ENCODE assay signal across 25 cellular contexts in genomic region chr4:137253949-137254348, GRCh38.
DNase-seq lines count a peak whose midpoint lies in the region; FAIRE-seq and TF ChIP-seq lines count a peak whose summit lies in the region.
"Had no signal": no experiment of that assay in that cellular context is flagged by ENCODE, and none has a peak within 500 bp of the region (broad histone marks: within the 10 kb centered on the region; RNA-seq: fewer than 3 reads in every experiment).

No MANE protein-coding gene starts in this region.

- POLR2A ChIA-PET in AG04450 (lab: Yijun Ruan, JAX): no interaction called here

- H3K4me3 ChIP-seq in AG04450 (ENCODE audit: low read depth, low read length): no peak overlapping the region
- no peak overlapping the region for H3K4me3 ChIP-seq in choroid plexus epithelial cell (ENCODE audit: low read depth, low read length)
- H3K4me3 ChIP-seq: adrenal gland, MG63, smooth muscle cell, stomach, upper lobe of right lung had no signal

- DNase-seq in AG04450 (ENCODE audit: low read depth, low spot score): peak; percentile 30
- peak; percentile 50 for DNase-seq in HT1080 (ENCODE audit: low read depth)
- DNase-seq in choroid plexus epithelial cell (ENCODE audit: low read depth): peak; percentile 70
- peak; percentile 64 for DNase-seq in iris pigment epithelial cell (ENCODE audit: low read depth)
- DNase-seq in HK-2 (ENCODE audit: unreplicated experiment): no peak
- no peak for DNase-seq in nucleus accumbens (lab: John Stamatoyannopoulos, UW)
- no peak for DNase-seq in H54 (ENCODE audit: insufficient read length, low spot score)
- no peak for DNase-seq in activated CD4-positive, alpha-beta T cell treated with anti-CD3 and anti-CD28 coated beads, Interleukin-2, amount 50 U/mL, for 4 hours
- DNase-seq: activated CD4-positive, alpha-beta T cell treated with anti-CD3 and anti-CD28 coated beads for 48 hours; adrenal gland; CD4-positive, alpha-beta memory T cell; DMS53; effector CD8-positive, alpha-beta T cell; foreskin melanocyte; left colon; MG63; NCI-H1436; NCI-H69; SHP77; stimulated activated CD4-positive, alpha-beta T cell treated with anti-CD3 and anti-CD28 coated beads, Interleukin-4, amount 100 ng/mL, for 24 hours; stomach; T-cell; upper lobe of right lung had no signal

- no peaks in the 10 kb centered on the region for H3K9me3 ChIP-seq in AG04450 (ENCODE audit: control insufficient read depth, insufficient read depth, low read length)
- H3K9me3 ChIP-seq: adrenal gland, MG63, upper lobe of right lung had no signal

- H3K27ac ChIP-seq in AG04450 (ENCODE audit: low read depth, low read length): no peak overlapping the region
- H3K27ac ChIP-seq: adrenal gland, stomach, upper lobe of right lung had no signal

- TF ChIP-seq POLR2A in H54 (IDR thresholded peaks at IDR 0.05; ENCODE audit: low read depth, low read length): no peak

- TF ChIP-seq CTCF in AG04450 (IDR thresholded peaks at IDR 0.05; ENCODE audit: low read depth, low read length) (no peak), choroid plexus epithelial cell (conservative IDR thresholded peaks at IDR 0.05; ENCODE audit: low read depth, low read length) (no peak)

- no peaks in the 10 kb centered on the region for H3K27me3 ChIP-seq in AG04450 (ENCODE audit: control insufficient read depth, insufficient read depth, low read length)
- H3K27me3 ChIP-seq: adrenal gland, MG63, stomach, upper lobe of right lung had no signal

- CTCF ChIA-PET in AG04450 (lab: Charles Lee): no interaction called here

- FAIRE-seq in H54 (lab: Jason Lieb, UNC): no peak
- FAIRE-seq: A204.1 had no signal

Comparison
In these comparisons a context has a peak if more than half of its experiments do, and no peak if none do; other contexts are left out.
1. DNase-seq: peak in AG04450 (single experiment), HT1080 (single experiment), choroid plexus epithelial cell (single experiment) and iris pigment epithelial cell (single experiment); none in HK-2 (single experiment), nucleus accumbens (0 of 56), H54 (single experiment) and activated CD4-positive, alpha-beta T cell treated with anti-CD3 and anti-CD28 coated beads, Interleukin-2, amount 50 U/mL, for 4 hours (0 of 2).